Comparison of ENCODE assay signal across 10 cellular contexts in the genomic region with DNA sequence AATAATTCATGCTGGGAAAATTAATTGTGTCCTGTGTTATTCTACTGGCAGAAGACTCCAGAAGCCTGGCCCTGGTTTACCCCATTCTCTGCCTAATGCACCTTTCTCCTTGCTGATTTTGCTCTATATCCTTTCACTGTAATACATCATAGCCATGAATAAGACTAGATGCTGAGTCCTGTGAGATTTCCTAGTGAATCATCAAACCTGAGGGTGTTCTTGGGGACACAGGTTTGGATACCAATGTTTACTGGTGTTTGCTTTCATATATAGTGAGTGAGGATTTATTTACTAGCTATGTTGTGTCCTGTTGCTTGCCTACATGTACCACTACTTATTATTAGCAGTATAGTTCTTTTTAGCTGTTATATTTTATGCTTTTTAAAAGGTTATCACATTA.
"Had no signal": no experiment of that assay in that cellular context is flagged by ENCODE, and none has a peak within 500 bp of the region (broad histone marks: within the 10 kb centered on the region; RNA-seq: fewer than 3 reads in every experiment).

No MANE protein-coding gene starts in this region.

- H3K27me3 Mint-ChIP-seq: activated naive CD8-positive, alpha-beta T cell treated with anti-CD3 and anti-CD28 coated beads for 36 hours; stimulated activated naive CD8-positive, alpha-beta T cell treated with anti-CD3 and anti-CD28 coated beads, Interleukin-15, amount 100 ng/mL, for 72 hours; T-helper 17 cell had no signal

- H3K27ac Mint-ChIP-seq: T-helper 17 cell had no signal

- ATAC-seq: heart right ventricle; stimulated activated naive CD8-positive, alpha-beta T cell treated with anti-CD3 and anti-CD28 coated beads, Interleukin-15, amount 100 ng/mL, for 72 hours; T-helper 17 cell had no signal

- H3K4me3 ChIP-seq: dorsolateral prefrontal cortex, heart right ventricle, ovary, thoracic aorta had no signal

- H3K27ac ChIP-seq: dorsolateral prefrontal cortex, heart right ventricle, ovary, thoracic aorta had no signal

- H3K4me3 Mint-ChIP-seq: activated naive CD8-positive, alpha-beta T cell treated with anti-CD3 and anti-CD28 coated beads for 36 hours; stimulated activated naive CD8-positive, alpha-beta T cell treated with anti-CD3 and anti-CD28 coated beads, Interleukin-15, amount 100 ng/mL, for 72 hours; T-helper 17 cell had no signal

- H3K9me3 ChIP-seq: ovary, thoracic aorta had no signal

- DNase-seq: activated CD4-positive, CD25-positive, alpha-beta regulatory T cell; activated naive CD8-positive, alpha-beta T cell treated with anti-CD3 and anti-CD28 coated beads for 36 hours; dorsolateral prefrontal cortex; foreskin melanocyte; heart right ventricle; ovary; stimulated activated CD4-positive, alpha-beta T cell treated with anti-CD3 and anti-CD28 coated beads, Interleukin-4, amount 100 ng/mL, for 4 hours; stimulated activated naive CD8-positive, alpha-beta T cell treated with anti-CD3 and anti-CD28 coated beads, Interleukin-15, amount 100 ng/mL, for 72 hours; T-helper 17 cell had no signal

- H3K9me3 Mint-ChIP-seq: stimulated activated naive CD8-positive, alpha-beta T cell treated with anti-CD3 and anti-CD28 coated beads, Interleukin-15, amount 100 ng/mL, for 72 hours had no signal

- H3K27me3 ChIP-seq: dorsolateral prefrontal cortex, heart right ventricle, ovary had no signal

- H3K36me3 ChIP-seq: ovary had no signal
